ENCODE assay signal across 8 cellular contexts in the genomic region with DNA sequence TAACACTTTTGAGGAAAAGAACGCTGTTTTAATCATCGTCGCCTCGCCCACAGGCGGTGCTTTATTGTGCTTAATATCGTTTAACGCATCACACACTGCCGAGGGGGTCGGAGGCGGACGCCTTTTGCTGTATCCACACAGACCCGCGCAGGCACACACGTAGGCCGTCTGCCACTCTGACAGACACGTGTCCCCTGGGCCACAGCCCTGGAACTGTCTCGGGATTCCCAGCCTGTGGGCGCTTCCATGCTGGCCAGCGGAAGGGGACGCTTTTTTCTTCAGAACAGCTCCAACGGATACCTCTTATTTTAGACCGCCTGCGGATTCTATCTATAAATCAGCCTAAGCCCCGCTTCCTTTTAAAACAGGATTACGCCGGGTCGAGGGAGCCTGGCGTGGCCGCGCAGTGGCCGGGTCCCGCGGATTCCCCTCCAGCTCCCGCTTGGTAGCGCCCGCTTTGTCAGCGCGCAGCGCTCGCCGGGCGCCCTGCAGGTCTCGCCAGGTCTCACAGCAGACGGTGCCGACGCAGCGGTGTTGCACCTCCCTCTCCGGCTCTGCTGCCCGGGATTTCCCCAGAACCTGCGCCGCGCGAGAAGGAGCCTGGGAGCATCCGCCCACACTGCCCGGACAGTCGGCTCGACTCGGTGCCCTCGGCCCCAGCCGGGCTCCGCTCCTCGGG. TPM values are rescaled to one million over a fixed set of nuclear protein-coding genes. Genes with fewer than 3 reads are reported as not detected.
A peak's percentile ranks its signal among the peaks of the same experiment; 100 is the strongest.
DNase-seq lines count a peak whose midpoint lies in the region; ATAC-seq lines count a peak whose summit lies in the region.

A gene with protein sequence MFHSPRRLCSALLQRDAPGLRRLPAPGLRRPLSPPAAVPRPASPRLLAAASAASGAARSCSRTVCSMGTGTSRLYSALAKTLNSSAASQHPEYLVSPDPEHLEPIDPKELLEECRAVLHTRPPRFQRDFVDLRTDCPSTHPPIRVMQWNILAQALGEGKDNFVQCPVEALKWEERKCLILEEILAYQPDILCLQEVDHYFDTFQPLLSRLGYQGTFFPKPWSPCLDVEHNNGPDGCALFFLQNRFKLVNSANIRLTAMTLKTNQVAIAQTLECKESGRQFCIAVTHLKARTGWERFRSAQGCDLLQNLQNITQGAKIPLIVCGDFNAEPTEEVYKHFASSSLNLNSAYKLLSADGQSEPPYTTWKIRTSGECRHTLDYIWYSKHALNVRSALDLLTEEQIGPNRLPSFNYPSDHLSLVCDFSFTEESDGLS (plus strand): TSS at position 513 of the 679 bp plus-strand sequence. CDS start 201 bp downstream, outside the sequence.

- H3K27me3 ChIP-seq in mononuclear cell (ENCODE audit: insufficient read depth, low read length): no peaks in the 10 kb centered on the region

- no peaks in the 10 kb centered on the region for H3K9me3 Mint-ChIP-seq in IgD-negative memory B cell

- DNase-seq in DMS153 treated with DMSO at 0.1 percent for 48 hours (lab: John Stamatoyannopoulos, UW; ENCODE audit: unreplicated experiment): peak; percentile 88
- DNase-seq in OCI-M1 (lab: John Stamatoyannopoulos, UW): peak; percentile 96
- peak; percentile 89 for DNase-seq in activated T-cell treated with anti-CD3 and anti-CD28 coated beads for 24 hours (ENCODE audit: low read depth)
- DNase-seq in epidermal melanocyte (ENCODE audit: insufficient read length, low spot score): peak; percentile 76
- peak; percentile 90 to 92 for DNase-seq in stimulated activated CD8-positive, alpha-beta memory T cell treated with anti-CD3 and anti-CD28 coated beads, Interleukin-2, amount 100 ng/mL, for 48 hours (ENCODE audit: low read depth in 2 of 2)

- peak within 1 kb of the TSS; percentile 73 for H3K4me3 ChIP-seq in mononuclear cell (ENCODE audit: low read length)

- H3K9me3 ChIP-seq in mononuclear cell (ENCODE audit: low read depth, low read length): no peaks in the 10 kb centered on the region

- H3K4me1 Mint-ChIP-seq in IgD-negative memory B cell: peaks cover 18 to 32% (median 20%) of the 10 kb centered on the region in 3 donors

- H3K4me3 Mint-ChIP-seq in IgD-negative memory B cell: peak within 1 kb of the TSS; percentile 88 to 98 (median 95)

- peak; percentile 94 for ATAC-seq in GM21576 (IDR thresholded peaks at IDR 0.05; ENCODE audit: unreplicated experiment)

- no peaks in the 10 kb centered on the region for H3K27me3 Mint-ChIP-seq in IgD-negative memory B cell

- H3K36me3 Mint-ChIP-seq in IgD-negative memory B cell: no peaks in the 10 kb centered on the region

- peaks cover 48% of the 10 kb centered on the region for H3K4me1 ChIP-seq in mononuclear cell (ENCODE audit: insufficient read depth, low read length)

- H3K27ac Mint-ChIP-seq in IgD-negative memory B cell: peak within 1 kb of the TSS; percentile 99 to 100 (median 99)

RNA-seq across cellular contexts. Expression of the gene that starts here (rescaled TPM):
- 0.69 TPM for polyA plus RNA-seq in IgD-negative memory B cell
- 69.6 TPM for total RNA-seq in mononuclear cell

Comparison
In these comparisons a context has a peak if more than half of its experiments do, and no peak if none do; other contexts are left out.
1. Peak in every context shown above with its lines: DNase-seq, ATAC-seq and H3K4me3 ChIP-seq.